Comparison of ENCODE assay signal across 20 cellular contexts in the genomic region with DNA sequence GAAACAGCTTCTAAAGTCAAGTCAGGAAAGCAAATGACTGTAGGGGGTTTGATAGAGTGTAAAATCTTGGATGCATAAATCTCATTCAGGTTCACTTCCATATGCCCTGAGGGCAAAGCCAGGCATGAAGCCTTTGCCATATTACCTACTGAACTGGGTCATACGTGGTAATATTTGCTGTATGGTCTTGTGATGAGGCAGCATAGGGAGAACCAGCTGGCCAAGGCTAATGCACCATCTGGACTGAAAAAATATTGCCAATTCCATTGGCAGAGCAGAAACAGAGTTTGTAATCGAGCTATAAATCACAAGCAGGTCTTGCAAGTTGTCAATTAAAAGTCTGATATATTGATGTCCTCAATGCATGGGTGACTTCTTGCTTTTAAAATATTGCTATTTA.
DNase-seq lines count a peak whose midpoint lies in the region; ATAC-seq and TF ChIP-seq lines count a peak whose summit lies in the region.
"Had no signal": no experiment of that assay in that cellular context is flagged by ENCODE, and none has a peak within 500 bp of the region (broad histone marks: within the 10 kb centered on the region; RNA-seq: fewer than 3 reads in every experiment).

No MANE protein-coding gene starts in this region.

- H3K9me3 ChIP-seq in BE2C (no peaks in the 10 kb centered on the region), WERI-Rb-1 (ENCODE audit: severe bottlenecking) (no peaks in the 10 kb centered on the region), prostate gland (no peaks in the 10 kb centered on the region)
- H3K9me3 ChIP-seq: breast epithelium, SJSA1, suprapubic skin had no signal

- H3K36me3 ChIP-seq in BE2C (no peaks in the 10 kb centered on the region), WERI-Rb-1 (no peaks in the 10 kb centered on the region), prostate gland (no peaks in the 10 kb centered on the region)
- H3K36me3 ChIP-seq: breast epithelium, SJSA1, suprapubic skin had no signal

- H3K4me3 ChIP-seq in BE2C (ENCODE audit: low read depth, low read length), result no peak overlapping the region
- no peak overlapping the region for H3K4me3 ChIP-seq in WERI-Rb-1 (ENCODE audit: low read depth, low read length)
- H3K4me3 ChIP-seq in prostate gland, result no peak overlapping the region
- H3K4me3 ChIP-seq: breast epithelium, PC-9, SJSA1, suprapubic skin had no signal

- H3K27me3 ChIP-seq in BE2C (no peaks in the 10 kb centered on the region), WERI-Rb-1 (ENCODE audit: insufficient read depth, low read depth, severe bottlenecking) (no peaks in the 10 kb centered on the region), prostate gland (replicated peaks; ENCODE audit: insufficient read depth) (no peaks in the 10 kb centered on the region)
- H3K27me3 ChIP-seq: breast epithelium, SJSA1, suprapubic skin had no signal

- in situ Hi-C loops in G401 (cut with HindIII; ENCODE audit: low sequenced_read_pairs), result no loop called here

- no peak for ATAC-seq in HG03571 (IDR thresholded peaks at IDR 0.05; ENCODE audit: unreplicated experiment)
- ATAC-seq: sciatic nerve, WTC11 had no signal

- DNase-seq in BE2C (peak; percentile 90), G401 (ENCODE audit: low spot score) (peak; percentile 95), NCI-H2171 treated with DMSO at 0.1 percent for 48 hours (lab: John Stamatoyannopoulos, UW) (peak; percentile 97), WERI-Rb-1 (peak; percentile 11), NCI-H774 (lab: John Stamatoyannopoulos, UW) (no peak), ureter (ENCODE audit: low spot score) (no peak), prostate gland (ENCODE audit: low spot score) (no peak)
- DNase-seq: activated CD4-positive, alpha-beta T cell treated with anti-CD3 and anti-CD28 coated beads, Interleukin-2, amount 50 U/mL, for 48 hours; activated effector memory CD4-positive, alpha-beta T cell treated with anti-CD3 and anti-CD28 coated beads, Interleukin-2, amount 50 U/mL, for 16 hours; CD4-positive, CD25-positive, alpha-beta regulatory T cell; dermis blood vessel endothelial cell; nephron progenitor cell; PC-9 had no signal

- 41% methylated on average over 2 of the region's 2 CpGs for WGBS in prostate gland

- no peak for TF ChIP-seq CTCF in BE2C (IDR thresholded peaks at IDR 0.05; ENCODE audit: low read depth, low read length)
- TF ChIP-seq CTCF in WERI-Rb-1 (IDR thresholded peaks at IDR 0.05; ENCODE audit: low read depth, low read length), result no peak
- no peak for TF ChIP-seq CTCF in prostate gland (IDR thresholded peaks at IDR 0.05)

- H3K27ac ChIP-seq in WERI-Rb-1 (no peak overlapping the region), prostate gland (no peak overlapping the region)
- H3K27ac ChIP-seq: breast epithelium, parathyroid adenoma, PC-9, SJSA1, suprapubic skin had no signal

- H3K4me1 ChIP-seq in BE2C (peaks cover 40% of the 10 kb centered on the region), prostate gland (replicated peaks) (no peaks in the 10 kb centered on the region)
- H3K4me1 ChIP-seq: breast epithelium, parathyroid adenoma, SJSA1, suprapubic skin had no signal

- intact Hi-C loops in prostate gland (cut with DNase I), result no loop called here

- TF ChIP-seq POLR2A in prostate gland (IDR thresholded peaks at IDR 0.05), result no peak

Comparison
In these comparisons a context has a peak if more than half of its experiments do, and no peak if none do; other contexts are left out.
1. DNase-seq: peak in BE2C (single experiment), G401 (single experiment), NCI-H2171 treated with DMSO at 0.1 percent for 48 hours (single experiment) and WERI-Rb-1 (single experiment); none in NCI-H774 (single experiment), ureter (single experiment) and prostate gland (single experiment).